ENCODE assay signal across 13 cellular contexts in genomic region chr3:55720614-55721013, GRCh38.
DNase-seq lines count a peak whose midpoint lies in the region; ATAC-seq and TF ChIP-seq lines count a peak whose summit lies in the region.
"Had no signal": no experiment of that assay in that cellular context is flagged by ENCODE, and none has a peak within 500 bp of the region (broad histone marks: within the 10 kb centered on the region; RNA-seq: fewer than 3 reads in every experiment).

No MANE protein-coding gene starts in this region.

- H3K79me2 ChIP-seq in hepatocyte: no peaks in the 10 kb centered on the region

- DNase-seq in AG09319 (ENCODE audit: extremely low read depth, low read depth): peak; percentile 34
- DNase-seq in SK-MEL-5 (ENCODE audit: low read depth, low spot score): peak; percentile 38
- DNase-seq in hepatocyte (ENCODE audit: low spot score): peak; percentile 23
- DNase-seq in activated CD8-positive, alpha-beta memory T cell treated with anti-CD3 and anti-CD28 coated beads for 24 hours: no peak
- DNase-seq in SIG-M5 (lab: John Stamatoyannopoulos, UW): no peak
- no peak for DNase-seq in body of pancreas
- DNase-seq in amygdala (lab: John Stamatoyannopoulos, UW): no peak
- DNase-seq: CD4-positive, alpha-beta memory T cell; naive B cell; NCI-H774 had no signal

- no peak for TF ChIP-seq POLR2A in body of pancreas (IDR thresholded peaks at IDR 0.05)

- peak; percentile 32 for TF ChIP-seq CTCF in AG09319 (IDR thresholded peaks at IDR 0.05; ENCODE audit: low read depth, low read length)
- TF ChIP-seq CTCF in hepatocyte (IDR thresholded peaks at IDR 0.05; ENCODE audit: poor library complexity): peak; percentile 33
- TF ChIP-seq CTCF in body of pancreas (IDR thresholded peaks at IDR 0.05): no peak

- no peak overlapping the region for H2AFZ ChIP-seq in hepatocyte

- H3K4me1 ChIP-seq in hepatocyte (ENCODE audit: insufficient read depth) (peaks cover 6% of the 10 kb centered on the region), body of pancreas (no peaks in the 10 kb centered on the region)

- no peak overlapping the region for H3K4me2 ChIP-seq in hepatocyte

- intact Hi-C loops in body of pancreas (cut with DNase I): no loop called here

- no peaks in the 10 kb centered on the region for H3K36me3 ChIP-seq in hepatocyte (replicated peaks; ENCODE audit: insufficient read depth, low read depth)
- H3K36me3 ChIP-seq in body of pancreas (replicated peaks in 1 of 2; ENCODE audit: insufficient read depth in 1 of 2, low read depth in 2 of 2): no peaks in the 10 kb centered on the region

- H3K9me3 ChIP-seq in hepatocyte (ENCODE audit: low read depth): no peaks in the 10 kb centered on the region
- no peaks in the 10 kb centered on the region for H3K9me3 ChIP-seq in body of pancreas

- H3K9me2 ChIP-seq in hepatocyte (replicated peaks; ENCODE audit: insufficient read depth): no peaks in the 10 kb centered on the region

- H4K20me1 ChIP-seq in hepatocyte (ENCODE audit: insufficient read depth, poor library complexity, severe bottlenecking): no peaks in the 10 kb centered on the region

- H3K27ac ChIP-seq in hepatocyte (no peak overlapping the region), body of pancreas (no peak overlapping the region)

- in situ Hi-C loops in SK-MEL-5 (cut with HindIII; ENCODE audit: low pct_unique_long_range_greater_than_20kb, low sequenced_read_pairs): no loop called here

- H3K4me3 ChIP-seq in hepatocyte (no peak overlapping the region), body of pancreas (no peak overlapping the region)
- H3K4me3 ChIP-seq: K562 had no signal

- ATAC-seq in GM21390 (IDR thresholded peaks at IDR 0.05; ENCODE audit: unreplicated experiment) (peak; percentile 34), body of pancreas (no peak)
- ATAC-seq: esophagus mucosa, K562 had no signal

- peaks cover 4% of the 10 kb centered on the region for H3K27me3 ChIP-seq in hepatocyte
- H3K27me3 ChIP-seq in body of pancreas: no peaks in the 10 kb centered on the region

Comparison
In these comparisons a context has a peak if more than half of its experiments do, and no peak if none do; other contexts are left out.
1. DNase-seq: peak in AG09319 (single experiment), SK-MEL-5 (single experiment) and hepatocyte (single experiment); none in activated CD8-positive, alpha-beta memory T cell treated with anti-CD3 and anti-CD28 coated beads for 24 hours (single experiment), SIG-M5 (single experiment), body of pancreas (0 of 4) and amygdala (0 of 56).
2. CTCF ChIP-seq: peak in AG09319 (single experiment) and hepatocyte (single experiment); none in body of pancreas (0 of 7).